In genomic region chr6:47034919-47035318, GRCh38 we compare ENCODE assay signal across 10 cellular contexts. TPM values are rescaled to one million over a fixed set of nuclear protein-coding genes. Genes with fewer than 3 reads are reported as not detected.
DNase-seq lines count a peak whose midpoint lies in the region; ATAC-seq and TF ChIP-seq lines count a peak whose summit lies in the region.
"Had no signal": no experiment of that assay in that cellular context is flagged by ENCODE, and none has a peak within 500 bp of the region (broad histone marks: within the 10 kb centered on the region; RNA-seq: fewer than 3 reads in every experiment).

No MANE protein-coding gene starts in this region.

- in situ Hi-C loops in T47D (cut with HindIII; ENCODE audit: low pct_unique_long_range_greater_than_20kb, low sequenced_read_pairs), result no loop called here

- ATAC-seq in HG03095 (IDR thresholded peaks at IDR 0.05; ENCODE audit: unreplicated experiment) (no peak), HG02981 (IDR thresholded peaks at IDR 0.05; ENCODE audit: unreplicated experiment) (no peak)
- ATAC-seq: GM12878 had no signal

- TF ChIP-seq CTCF in mesothelial cell of epicardium (IDR thresholded peaks at IDR 0.05; ENCODE audit: unreplicated experiment), result no peak

- peak; percentile 92 for DNase-seq in DMS79 treated with DMSO at 0.1 percent for 48 hours (lab: John Stamatoyannopoulos, UW)
- DNase-seq in NCI-H2196 treated with DMSO at 0.1 percent for 48 hours (lab: John Stamatoyannopoulos, UW; ENCODE audit: unreplicated experiment), result peak; percentile 77
- peak; percentile 31 to 99 for DNase-seq in T47D (ENCODE audit: low read depth in 1 of 2, low spot score in 1 of 2)
- peak in 1 of 2 experiments; percentile 52 for DNase-seq in mesothelial cell of epicardium (ENCODE audit: low spot score in 2 of 2, unreplicated experiment in 2 of 2)
- no peak for DNase-seq in stimulated activated naive CD4-positive, alpha-beta T cell treated with Interleukin-2 at 50 U/mL for 16 hours (lab: John Stamatoyannopoulos, UW)
- no peak for DNase-seq in activated CD8-positive, alpha-beta memory T cell treated with anti-CD3 and anti-CD28 coated beads for 24 hours

- peak overlapping the region; percentile 74 for H3K27ac Mint-ChIP-seq in mesothelial cell of epicardium

- no peaks in the 10 kb centered on the region for H3K36me3 Mint-ChIP-seq in mesothelial cell of epicardium

- H3K9me3 Mint-ChIP-seq in mesothelial cell of epicardium, result no peaks in the 10 kb centered on the region

- H3K27me3 Mint-ChIP-seq in mesothelial cell of epicardium (ENCODE audit: low read depth), result no peaks in the 10 kb centered on the region

- H3K4me3 Mint-ChIP-seq in mesothelial cell of epicardium, result peak overlapping the region; percentile 16

- peaks cover 48% of the 10 kb centered on the region for H3K4me1 Mint-ChIP-seq in mesothelial cell of epicardium

RNA-seq across cellular contexts. Expression of gene ADGRF1, which starts 7.2 kb away (rescaled TPM):
- total RNA-seq in mesothelial cell of epicardium, result 1.4 to 2.2 TPM (median 1.6 TPM) in 3 replicates
- total RNA-seq: subcutaneous adipose tissue had no signal

Comparison
In these comparisons a context has a peak if more than half of its experiments do, and no peak if none do; other contexts are left out.
1. DNase-seq: peak in DMS79 treated with DMSO at 0.1 percent for 48 hours (single experiment), NCI-H2196 treated with DMSO at 0.1 percent for 48 hours (single experiment) and T47D (2 of 2); none in stimulated activated naive CD4-positive, alpha-beta T cell treated with Interleukin-2 at 50 U/mL for 16 hours (single experiment) and activated CD8-positive, alpha-beta memory T cell treated with anti-CD3 and anti-CD28 coated beads for 24 hours (single experiment).